9 cellular contexts compared by ENCODE assay signal in the genomic region with DNA sequence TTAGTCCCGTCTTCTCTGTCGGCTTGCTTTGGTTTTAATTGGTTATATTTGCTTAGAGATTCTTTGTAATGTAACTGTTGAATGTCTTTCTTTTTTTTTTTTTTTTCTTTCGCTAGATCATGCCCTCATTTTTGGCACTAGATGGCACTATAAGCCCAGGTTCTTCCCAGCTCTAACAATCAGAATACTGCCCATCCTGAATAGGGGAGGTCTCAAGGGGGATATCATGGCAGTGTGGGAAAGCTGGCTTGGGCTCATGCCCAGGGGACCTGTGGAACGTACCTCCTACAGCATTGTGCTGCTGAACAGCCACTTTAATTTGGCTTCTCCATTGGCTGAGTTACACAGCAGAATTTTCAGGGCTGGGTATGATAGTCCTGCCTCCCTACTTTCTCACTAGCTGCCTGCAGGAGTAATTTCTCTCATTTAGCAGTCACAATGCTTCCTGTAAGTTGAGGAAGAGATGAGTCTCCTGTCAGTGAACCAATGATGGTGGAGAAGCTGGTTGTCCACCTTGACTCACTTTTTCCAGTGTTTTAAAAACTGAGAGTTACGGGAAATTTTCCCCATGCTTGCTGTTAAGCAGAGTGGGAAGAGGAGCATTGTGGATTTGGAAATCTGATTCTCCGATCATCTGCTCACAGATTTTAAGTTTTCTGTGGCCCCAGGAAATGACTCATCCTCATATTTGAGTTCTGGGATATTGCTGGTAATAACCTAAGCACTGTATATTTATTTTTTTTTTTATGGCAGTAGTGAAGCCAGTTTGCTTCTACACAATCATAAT. TPM values are rescaled to one million over a fixed set of nuclear protein-coding genes. Genes with fewer than 3 reads are reported as not detected.
DNase-seq lines count a peak whose midpoint lies in the region; ATAC-seq, FAIRE-seq and TF ChIP-seq lines count a peak whose summit lies in the region.
"Had no signal": no experiment of that assay in that cellular context is flagged by ENCODE, and none has a peak within 500 bp of the region (broad histone marks: within the 10 kb centered on the region; RNA-seq: fewer than 3 reads in every experiment).

No MANE protein-coding gene starts in this region.

- peak; percentile 41 for DNase-seq in NCI-H1105 treated with DMSO at 0.1 percent for 48 hours (lab: John Stamatoyannopoulos, UW)
- DNase-seq in cerebellar cortex (ENCODE audit: low spot score): peak; percentile 9
- no peak for DNase-seq in pancreas
- no peak for DNase-seq in stimulated activated naive CD4-positive, alpha-beta T cell treated with Interleukin-2 at 50 U/mL for 16 hours (lab: John Stamatoyannopoulos, UW)
- DNase-seq in activated effector memory CD4-positive, alpha-beta T cell treated with Interleukin-2 at 50 U/mL for 16 hours: no peak
- DNase-seq in COLO668 (lab: John Stamatoyannopoulos, UW; ENCODE audit: unreplicated experiment): no peak
- DNase-seq in activated CD4-positive, alpha-beta memory T cell treated with anti-CD3 and anti-CD28 coated beads for 36 hours: no peak

- POLR2A ChIA-PET in activated CD4-positive, alpha-beta memory T cell treated with anti-CD3 and anti-CD28 coated beads for 36 hours (lab: Charles Lee): no interaction called here

- no peaks in the 10 kb centered on the region for H3K9me3 ChIP-seq in pancreas
- H3K9me3 ChIP-seq: neutrophil had no signal

- CTCF ChIA-PET in activated CD4-positive, alpha-beta memory T cell treated with anti-CD3 and anti-CD28 coated beads for 36 hours (lab: Charles Lee): interaction anchor here (1.0 kb wide), 1 partner anchor 200 kb away, joined by 3 read pairs; no protein-coding TSS in a partner anchor

- no peak overlapping the region for H3K27ac Mint-ChIP-seq in activated CD4-positive, alpha-beta memory T cell treated with anti-CD3 and anti-CD28 coated beads for 36 hours

- H3K36me3 Mint-ChIP-seq in activated CD4-positive, alpha-beta memory T cell treated with anti-CD3 and anti-CD28 coated beads for 36 hours: no peaks in the 10 kb centered on the region

- no peaks in the 10 kb centered on the region for H3K4me1 Mint-ChIP-seq in activated CD4-positive, alpha-beta memory T cell treated with anti-CD3 and anti-CD28 coated beads for 36 hours (ENCODE audit: low read depth)

- no peak overlapping the region for H3K27ac ChIP-seq in pancreas
- H3K27ac ChIP-seq: neutrophil had no signal

- TF ChIP-seq CTCF in GM12874 (IDR thresholded peaks at IDR 0.05; ENCODE audit: insufficient read depth, low read depth, low read length) (peak; percentile 31; the same call in 1 of the 2 replicates), pancreas (IDR thresholded peaks at IDR 0.05) (no peak)

- H3K27me3 ChIP-seq in pancreas: no peaks in the 10 kb centered on the region
- H3K27me3 ChIP-seq: neutrophil had no signal

- no peaks in the 10 kb centered on the region for H3K27me3 Mint-ChIP-seq in activated CD4-positive, alpha-beta memory T cell treated with anti-CD3 and anti-CD28 coated beads for 36 hours

- no peak for FAIRE-seq in pancreas (lab: Jason Lieb, UNC)

- 57 to 70% methylated on average over 6 of the region's 6 CpGs for WGBS in pancreas, 2 donors

- no peak overlapping the region for H3K4me3 ChIP-seq in pancreas

- H3K4me1 ChIP-seq in pancreas: no peaks in the 10 kb centered on the region

- peak in 3 of 4 donors; percentile 23 to 49 (median 28) for ATAC-seq in pancreas

- intact Hi-C loops in pancreas (cut with DNase I): no loop called here
- intact Hi-C loops in activated CD4-positive, alpha-beta memory T cell treated with anti-CD3 and anti-CD28 coated beads for 36 hours (cut with micrococcal nuclease): no loop called here

- H3K9me3 Mint-ChIP-seq in activated CD4-positive, alpha-beta memory T cell treated with anti-CD3 and anti-CD28 coated beads for 36 hours: peaks cover 25% of the 10 kb centered on the region

- H3K36me3 ChIP-seq in pancreas: no peaks in the 10 kb centered on the region
- H3K36me3 ChIP-seq: neutrophil had no signal

- H3K4me3 Mint-ChIP-seq in activated CD4-positive, alpha-beta memory T cell treated with anti-CD3 and anti-CD28 coated beads for 36 hours: no peak overlapping the region

RNA-seq across cellular contexts. Expression of gene RAD51AP2, which starts 47.2 kb away (rescaled TPM):
- under 1 TPM; 0.05 to 0.12 (median 0.07) TPM for total RNA-seq in pancreas
- polyA plus RNA-seq in pancreas: under 1 TPM; 0.08 to 0.23 TPM
- total RNA-seq in activated CD4-positive, alpha-beta memory T cell treated with anti-CD3 and anti-CD28 coated beads for 36 hours: not detected

Comparison
In these comparisons a context has a peak if more than half of its experiments do, and no peak if none do; other contexts are left out.
1. DNase-seq: peak in NCI-H1105 treated with DMSO at 0.1 percent for 48 hours (single experiment) and cerebellar cortex (single experiment); none in pancreas (0 of 6), stimulated activated naive CD4-positive, alpha-beta T cell treated with Interleukin-2 at 50 U/mL for 16 hours (single experiment), activated effector memory CD4-positive, alpha-beta T cell treated with Interleukin-2 at 50 U/mL for 16 hours (single experiment), COLO668 (single experiment) and activated CD4-positive, alpha-beta memory T cell treated with anti-CD3 and anti-CD28 coated beads for 36 hours (single experiment).